In genomic region chr15:35362195-35362829, GRCh38 we compare ENCODE assay signal across 18 cellular contexts.
DNase-seq lines count a peak whose midpoint lies in the region; ATAC-seq and TF ChIP-seq lines count a peak whose summit lies in the region.
"Had no signal": no experiment of that assay in that cellular context is flagged by ENCODE, and none has a peak within 500 bp of the region (broad histone marks: within the 10 kb centered on the region; RNA-seq: fewer than 3 reads in every experiment).

No MANE protein-coding gene starts in this region.

- H3K4me3 ChIP-seq in astrocyte of the cerebellum (ENCODE audit: low read depth, low read length) = no peak overlapping the region
- H3K4me3 ChIP-seq in heart right ventricle = no peak overlapping the region
- H3K4me3 ChIP-seq in skeletal muscle cell (ENCODE audit: low read depth, low read length) = no peak overlapping the region
- H3K4me3 ChIP-seq: left lung, suprapubic skin had no signal

- peaks cover 0 to 79% (median 19%) of the 10 kb centered on the region in 11 donors for H3K9me3 ChIP-seq in heart right ventricle

- no peaks in the 10 kb centered on the region for H3K27me3 ChIP-seq in heart right ventricle
- H3K27me3 ChIP-seq: left lung, suprapubic skin had no signal

- H3K36me3 ChIP-seq in heart right ventricle = no peaks in the 10 kb centered on the region
- H3K36me3 ChIP-seq: left lung, suprapubic skin had no signal

- peak overlapping the region in 8 of 10 donors; percentile 17 to 69 (median 50) for H3K27ac ChIP-seq in heart right ventricle
- H3K27ac ChIP-seq: left lung, suprapubic skin had no signal

- in situ Hi-C loops in astrocyte of the cerebellum (cut with HindIII; ENCODE audit: low sequenced_read_pairs) = no loop called here

- DNase-seq in ELF-1 (ENCODE audit: low read depth, low spot score) (peak; percentile 68), astrocyte of the cerebellum (ENCODE audit: low read depth) (peak; percentile 44), heart right ventricle (peak in 1 of 2 donors; percentile 44), skeletal muscle cell (ENCODE audit: low read depth) (peak; percentile 51), GF-D8 (lab: John Stamatoyannopoulos, UW) (no peak), SHP77 (lab: John Stamatoyannopoulos, UW) (no peak)
- DNase-seq: activated CD4-positive, alpha-beta T cell treated with anti-CD3 and anti-CD28 coated beads, Interleukin-2, amount 10 ng/mL, durations not matched to agents 7 days and 5 days; activated naive CD4-positive, alpha-beta T cell treated with anti-CD3 and anti-CD28 coated beads, Interleukin-2, amount 10 ng/mL, durations not matched to agents 7 days and 5 days; effector memory CD4-positive, alpha-beta T cell; HCEC 1CT; Kasumi-1; left lung; NCI-H1436 treated with DMSO at 0.1 percent for 48 hours; stimulated activated CD4-positive, alpha-beta T cell treated with anti-CD3 and anti-CD28 coated beads, Interleukin-4, amount 100 ng/mL, for 4 hours; stimulated activated CD8-positive, alpha-beta memory T cell treated with anti-CD3 and anti-CD28 coated beads, Interleukin-4, amount 100 ng/mL, for 48 hours; SW 1271 had no signal

- no peak for TF ChIP-seq CTCF in astrocyte of the cerebellum (IDR thresholded peaks at IDR 0.05; ENCODE audit: low read depth, low read length, missing control alignments)
- TF ChIP-seq CTCF in heart right ventricle (IDR thresholded peaks at IDR 0.05) = no peak

- intact Hi-C loops in heart right ventricle (cut with DNase I) = loop anchor here in 1 of 10 donors (10.0 kb wide), 1 partner anchor 52 kb away; no protein-coding TSS in a partner anchor

- H3K4me1 ChIP-seq in heart right ventricle = peaks cover 0 to 4% (median 0%) of the 10 kb centered on the region in 9 donors
- H3K4me1 ChIP-seq: left lung, suprapubic skin had no signal

- ATAC-seq in heart right ventricle (peak; percentile 69 to 98 (median 84)), HG02870 (IDR thresholded peaks at IDR 0.05; ENCODE audit: unreplicated experiment) (no peak)
- ATAC-seq: left lung had no signal

Comparison
In these comparisons a context has a peak if more than half of its experiments do, and no peak if none do; other contexts are left out.
1. DNase-seq: peak in ELF-1 (single experiment), astrocyte of the cerebellum (single experiment) and skeletal muscle cell (single experiment); none in GF-D8 (single experiment) and SHP77 (0 of 2).